1 cellular context compared by ENCODE assay signal in the genomic region with DNA sequence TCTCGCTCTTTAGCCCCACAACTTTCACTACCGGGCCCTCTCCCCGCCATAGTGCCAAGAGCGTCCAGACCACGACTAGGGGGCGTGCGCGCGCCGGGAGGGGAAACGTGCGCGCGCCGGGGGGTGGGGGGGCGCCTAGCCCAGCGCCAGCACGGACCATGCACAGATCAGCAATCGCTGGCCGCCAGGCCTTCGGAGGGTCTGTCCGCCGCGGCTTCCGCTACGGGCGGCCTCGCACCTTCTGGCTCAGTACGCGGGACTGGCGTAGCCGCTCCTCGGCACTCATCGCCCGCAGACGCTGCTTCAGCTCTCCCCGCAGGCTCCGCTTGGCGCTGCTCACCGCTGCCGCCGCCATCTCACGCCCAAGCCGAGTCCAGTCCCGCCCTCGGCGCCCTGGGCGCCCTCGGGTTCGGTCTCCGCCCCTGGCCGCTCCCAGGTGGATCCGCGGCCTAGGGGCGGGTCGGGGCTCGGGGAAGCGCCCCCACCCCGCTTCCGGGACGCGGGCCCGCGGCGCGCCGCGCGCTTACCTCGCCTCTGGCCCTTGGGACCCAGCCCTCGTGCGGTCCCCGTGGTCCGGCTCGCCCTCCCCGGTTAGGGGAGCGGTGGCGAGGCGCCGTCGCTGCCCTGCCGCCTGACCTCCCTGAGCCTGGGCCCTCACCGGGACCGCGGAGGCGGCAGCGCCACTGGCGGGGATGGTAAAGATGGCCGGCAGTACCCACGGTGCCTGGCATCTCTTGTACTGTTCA.
A peak's percentile ranks its signal among the peaks of the same experiment; 100 is the strongest.
TF ChIP-seq lines count a peak whose summit lies in the region.

A gene (minus strand): TSS at position 381 of the 746 bp plus-strand sequence. CDS start 26 bp downstream, at position 355.

TF ChIP-seq in K562, 482 proteins besides CTCF, POLR2A, EP300 and RAD21 (continued from another document and continues in another):
- TF ChIP-seq SMAD4 (CRISPR knock-in tag; conservative IDR thresholded peaks at IDR 0.05) (peak; percentile 87), RCOR1 (IDR thresholded peaks at IDR 0.05; ENCODE audit: borderline replicate concordance in 1 of 2, low read depth in 2 of 2, low read length in 2 of 2) (0 out of 4 replicates have a peak, but pooled peaks of 1 of the 2 experiments have one; percentile 2), SUPT5H (IDR thresholded peaks at IDR 0.05) (peak; percentile 97), GTF2A2 (tag; IDR thresholded peaks at IDR 0.05) (no peak), ZKSCAN3 (CRISPR knock-in tag; IDR thresholded peaks at IDR 0.05) (no peak), ZNF146 (CRISPR knock-in tag; IDR thresholded peaks at IDR 0.05; ENCODE audit: unreplicated experiment) (no peak), IRF2 (CRISPR knock-in tag; IDR thresholded peaks at IDR 0.05) (peak; percentile 86), KAT7 (CRISPR knock-in tag; IDR thresholded peaks at IDR 0.05; ENCODE audit: borderline replicate concordance) (peak; percentile 77; the same call in 1 of the 2 replicates), FOXM1 (IDR thresholded peaks at IDR 0.05; ENCODE audit: low read depth) (no peak), FOXM1 (CRISPR knock-in tag; IDR thresholded peaks at IDR 0.05; ENCODE audit: low read depth) (peak; percentile 82; the same call in 1 of the 2 replicates), ZBTB17 (CRISPR knock-in tag; IDR thresholded peaks at IDR 0.05) (peak; percentile 57; the same call in 1 of the 2 replicates), RB1 (IDR thresholded peaks at IDR 0.05; ENCODE audit: low read depth) (peak; percentile 83), RNF2 (IDR thresholded peaks at IDR 0.05) (0 out of 2 replicates have a peak, but pooled peaks have one; percentile 17), ZNF12 (CRISPR knock-in tag; IDR thresholded peaks at IDR 0.05) (peak; percentile 69), FUS (optimal IDR thresholded peaks at IDR 0.05; ENCODE audit: low read depth, low read length) (no peak), DACH1 (IDR thresholded peaks at IDR 0.05; ENCODE audit: partially characterized antibody) (no peak), NONO (IDR thresholded peaks at IDR 0.05; ENCODE audit: low read depth in 2 of 2, low read length in 1 of 2) (peak; percentile 86 to 90), TEAD4 (IDR thresholded peaks at IDR 0.05; ENCODE audit: low read length) (0 out of 2 replicates have a peak, but pooled peaks have one; percentile 27), TEAD4 (CRISPR knock-in tag; IDR thresholded peaks at IDR 0.05; ENCODE audit: borderline replicate concordance) (peak; percentile 90; the same call in 1 of the 2 replicates), ZBTB1 (CRISPR knock-in tag; IDR thresholded peaks at IDR 0.05; ENCODE audit: borderline replicate concordance, low read depth) (peak; percentile 86; the same call in 1 of the 2 replicates), HNRNPL (IDR thresholded peaks at IDR 0.05; ENCODE audit: low read depth, low read length) (peak; percentile 86), POLR2G (IDR thresholded peaks at IDR 0.05; ENCODE audit: low read depth, low read length) (peak; percentile 98), ZNF282 (CRISPR knock-in tag; IDR thresholded peaks at IDR 0.05) (peak; percentile 95), PHF21A (IDR thresholded peaks at IDR 0.05; ENCODE audit: borderline replicate concordance, low read depth) (no peak), CCNT2 (IDR thresholded peaks at IDR 0.05; ENCODE audit: borderline replicate concordance, extremely low read depth, insufficient read length, low read depth, low read length) (peak; percentile 90), ZNF589 (CRISPR knock-in tag; IDR thresholded peaks at IDR 0.05; ENCODE audit: low read depth) (no peak), POLR2H (tag; IDR thresholded peaks at IDR 0.05; ENCODE audit: low read depth) (peak; percentile 85), ZNF316 (IDR thresholded peaks at IDR 0.05) (0 out of 2 replicates have a peak, but pooled peaks have one; percentile 23), TARDBP (IDR thresholded peaks at IDR 0.05) (peak; percentile 31; the same call in 1 of the 2 replicates), PCBP1 (IDR thresholded peaks at IDR 0.05; ENCODE audit: low read depth, low read length, poor library complexity, severe bottlenecking) (no peak), TBL1XR1 (IDR thresholded peaks at IDR 0.05; ENCODE audit: low read length in 2 of 2) (peak in 1 of 2 experiments; percentile 27; a peak in 1 of 4 replicates), E2F3 (CRISPR knock-in tag; IDR thresholded peaks at IDR 0.05) (0 out of 2 replicates have a peak, but pooled peaks have one; percentile 80), CREB1 (IDR thresholded peaks at IDR 0.05) (no peak), CREB1 (CRISPR knock-in tag; IDR thresholded peaks at IDR 0.05) (peak; percentile 12; the same call in 1 of the 2 replicates)
- TF ChIP-seq, protein P1, sequence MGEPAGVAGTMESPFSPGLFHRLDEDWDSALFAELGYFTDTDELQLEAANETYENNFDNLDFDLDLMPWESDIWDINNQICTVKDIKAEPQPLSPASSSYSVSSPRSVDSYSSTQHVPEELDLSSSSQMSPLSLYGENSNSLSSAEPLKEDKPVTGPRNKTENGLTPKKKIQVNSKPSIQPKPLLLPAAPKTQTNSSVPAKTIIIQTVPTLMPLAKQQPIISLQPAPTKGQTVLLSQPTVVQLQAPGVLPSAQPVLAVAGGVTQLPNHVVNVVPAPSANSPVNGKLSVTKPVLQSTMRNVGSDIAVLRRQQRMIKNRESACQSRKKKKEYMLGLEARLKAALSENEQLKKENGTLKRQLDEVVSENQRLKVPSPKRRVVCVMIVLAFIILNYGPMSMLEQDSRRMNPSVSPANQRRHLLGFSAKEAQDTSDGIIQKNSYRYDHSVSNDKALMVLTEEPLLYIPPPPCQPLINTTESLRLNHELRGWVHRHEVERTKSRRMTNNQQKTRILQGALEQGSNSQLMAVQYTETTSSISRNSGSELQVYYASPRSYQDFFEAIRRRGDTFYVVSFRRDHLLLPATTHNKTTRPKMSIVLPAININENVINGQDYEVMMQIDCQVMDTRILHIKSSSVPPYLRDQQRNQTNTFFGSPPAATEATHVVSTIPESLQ (CRISPR knock-in tag; IDR thresholded peaks at IDR 0.05) = peak; percentile 76; the same call in 1 of the 2 replicates
- TF ChIP-seq, protein P2, sequence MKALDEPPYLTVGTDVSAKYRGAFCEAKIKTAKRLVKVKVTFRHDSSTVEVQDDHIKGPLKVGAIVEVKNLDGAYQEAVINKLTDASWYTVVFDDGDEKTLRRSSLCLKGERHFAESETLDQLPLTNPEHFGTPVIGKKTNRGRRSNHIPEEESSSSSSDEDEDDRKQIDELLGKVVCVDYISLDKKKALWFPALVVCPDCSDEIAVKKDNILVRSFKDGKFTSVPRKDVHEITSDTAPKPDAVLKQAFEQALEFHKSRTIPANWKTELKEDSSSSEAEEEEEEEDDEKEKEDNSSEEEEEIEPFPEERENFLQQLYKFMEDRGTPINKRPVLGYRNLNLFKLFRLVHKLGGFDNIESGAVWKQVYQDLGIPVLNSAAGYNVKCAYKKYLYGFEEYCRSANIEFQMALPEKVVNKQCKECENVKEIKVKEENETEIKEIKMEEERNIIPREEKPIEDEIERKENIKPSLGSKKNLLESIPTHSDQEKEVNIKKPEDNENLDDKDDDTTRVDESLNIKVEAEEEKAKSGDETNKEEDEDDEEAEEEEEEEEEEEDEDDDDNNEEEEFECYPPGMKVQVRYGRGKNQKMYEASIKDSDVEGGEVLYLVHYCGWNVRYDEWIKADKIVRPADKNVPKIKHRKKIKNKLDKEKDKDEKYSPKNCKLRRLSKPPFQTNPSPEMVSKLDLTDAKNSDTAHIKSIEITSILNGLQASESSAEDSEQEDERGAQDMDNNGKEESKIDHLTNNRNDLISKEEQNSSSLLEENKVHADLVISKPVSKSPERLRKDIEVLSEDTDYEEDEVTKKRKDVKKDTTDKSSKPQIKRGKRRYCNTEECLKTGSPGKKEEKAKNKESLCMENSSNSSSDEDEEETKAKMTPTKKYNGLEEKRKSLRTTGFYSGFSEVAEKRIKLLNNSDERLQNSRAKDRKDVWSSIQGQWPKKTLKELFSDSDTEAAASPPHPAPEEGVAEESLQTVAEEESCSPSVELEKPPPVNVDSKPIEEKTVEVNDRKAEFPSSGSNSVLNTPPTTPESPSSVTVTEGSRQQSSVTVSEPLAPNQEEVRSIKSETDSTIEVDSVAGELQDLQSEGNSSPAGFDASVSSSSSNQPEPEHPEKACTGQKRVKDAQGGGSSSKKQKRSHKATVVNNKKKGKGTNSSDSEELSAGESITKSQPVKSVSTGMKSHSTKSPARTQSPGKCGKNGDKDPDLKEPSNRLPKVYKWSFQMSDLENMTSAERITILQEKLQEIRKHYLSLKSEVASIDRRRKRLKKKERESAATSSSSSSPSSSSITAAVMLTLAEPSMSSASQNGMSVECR (CRISPR knock-in tag; IDR thresholded peaks at IDR 0.05) = peak; percentile 76
- TF ChIP-seq, protein P3, sequence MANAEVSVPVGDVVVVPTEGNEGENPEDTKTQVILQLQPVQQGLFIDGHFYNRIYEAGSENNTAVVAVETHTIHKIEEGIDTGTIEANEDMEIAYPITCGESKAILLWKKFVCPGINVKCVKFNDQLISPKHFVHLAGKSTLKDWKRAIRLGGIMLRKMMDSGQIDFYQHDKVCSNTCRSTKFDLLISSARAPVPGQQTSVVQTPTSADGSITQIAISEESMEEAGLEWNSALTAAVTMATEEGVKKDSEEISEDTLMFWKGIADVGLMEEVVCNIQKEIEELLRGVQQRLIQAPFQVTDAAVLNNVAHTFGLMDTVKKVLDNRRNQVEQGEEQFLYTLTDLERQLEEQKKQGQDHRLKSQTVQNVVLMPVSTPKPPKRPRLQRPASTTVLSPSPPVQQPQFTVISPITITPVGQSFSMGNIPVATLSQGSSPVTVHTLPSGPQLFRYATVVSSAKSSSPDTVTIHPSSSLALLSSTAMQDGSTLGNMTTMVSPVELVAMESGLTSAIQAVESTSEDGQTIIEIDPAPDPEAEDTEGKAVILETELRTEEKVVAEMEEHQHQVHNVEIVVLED (CRISPR knock-in tag; IDR thresholded peaks at IDR 0.05) = peak; percentile 81
- TF ChIP-seq, protein P4, sequence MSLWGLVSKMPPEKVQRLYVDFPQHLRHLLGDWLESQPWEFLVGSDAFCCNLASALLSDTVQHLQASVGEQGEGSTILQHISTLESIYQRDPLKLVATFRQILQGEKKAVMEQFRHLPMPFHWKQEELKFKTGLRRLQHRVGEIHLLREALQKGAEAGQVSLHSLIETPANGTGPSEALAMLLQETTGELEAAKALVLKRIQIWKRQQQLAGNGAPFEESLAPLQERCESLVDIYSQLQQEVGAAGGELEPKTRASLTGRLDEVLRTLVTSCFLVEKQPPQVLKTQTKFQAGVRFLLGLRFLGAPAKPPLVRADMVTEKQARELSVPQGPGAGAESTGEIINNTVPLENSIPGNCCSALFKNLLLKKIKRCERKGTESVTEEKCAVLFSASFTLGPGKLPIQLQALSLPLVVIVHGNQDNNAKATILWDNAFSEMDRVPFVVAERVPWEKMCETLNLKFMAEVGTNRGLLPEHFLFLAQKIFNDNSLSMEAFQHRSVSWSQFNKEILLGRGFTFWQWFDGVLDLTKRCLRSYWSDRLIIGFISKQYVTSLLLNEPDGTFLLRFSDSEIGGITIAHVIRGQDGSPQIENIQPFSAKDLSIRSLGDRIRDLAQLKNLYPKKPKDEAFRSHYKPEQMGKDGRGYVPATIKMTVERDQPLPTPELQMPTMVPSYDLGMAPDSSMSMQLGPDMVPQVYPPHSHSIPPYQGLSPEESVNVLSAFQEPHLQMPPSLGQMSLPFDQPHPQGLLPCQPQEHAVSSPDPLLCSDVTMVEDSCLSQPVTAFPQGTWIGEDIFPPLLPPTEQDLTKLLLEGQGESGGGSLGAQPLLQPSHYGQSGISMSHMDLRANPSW (CRISPR knock-in tag; IDR thresholded peaks at IDR 0.05) = no peak
- TF ChIP-seq, protein P5, sequence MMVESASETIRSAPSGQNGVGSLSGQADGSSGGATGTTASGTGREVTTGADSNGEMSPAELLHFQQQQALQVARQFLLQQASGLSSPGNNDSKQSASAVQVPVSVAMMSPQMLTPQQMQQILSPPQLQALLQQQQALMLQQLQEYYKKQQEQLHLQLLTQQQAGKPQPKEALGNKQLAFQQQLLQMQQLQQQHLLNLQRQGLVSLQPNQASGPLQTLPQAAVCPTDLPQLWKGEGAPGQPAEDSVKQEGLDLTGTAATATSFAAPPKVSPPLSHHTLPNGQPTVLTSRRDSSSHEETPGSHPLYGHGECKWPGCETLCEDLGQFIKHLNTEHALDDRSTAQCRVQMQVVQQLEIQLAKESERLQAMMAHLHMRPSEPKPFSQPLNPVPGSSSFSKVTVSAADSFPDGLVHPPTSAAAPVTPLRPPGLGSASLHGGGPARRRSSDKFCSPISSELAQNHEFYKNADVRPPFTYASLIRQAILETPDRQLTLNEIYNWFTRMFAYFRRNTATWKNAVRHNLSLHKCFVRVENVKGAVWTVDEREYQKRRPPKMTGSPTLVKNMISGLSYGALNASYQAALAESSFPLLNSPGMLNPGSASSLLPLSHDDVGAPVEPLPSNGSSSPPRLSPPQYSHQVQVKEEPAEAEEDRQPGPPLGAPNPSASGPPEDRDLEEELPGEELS (CRISPR knock-in tag; IDR thresholded peaks at IDR 0.05; ENCODE audit: borderline replicate concordance) = peak; percentile 67; the same call in 1 of the 2 replicates
- TF ChIP-seq, protein P6, sequence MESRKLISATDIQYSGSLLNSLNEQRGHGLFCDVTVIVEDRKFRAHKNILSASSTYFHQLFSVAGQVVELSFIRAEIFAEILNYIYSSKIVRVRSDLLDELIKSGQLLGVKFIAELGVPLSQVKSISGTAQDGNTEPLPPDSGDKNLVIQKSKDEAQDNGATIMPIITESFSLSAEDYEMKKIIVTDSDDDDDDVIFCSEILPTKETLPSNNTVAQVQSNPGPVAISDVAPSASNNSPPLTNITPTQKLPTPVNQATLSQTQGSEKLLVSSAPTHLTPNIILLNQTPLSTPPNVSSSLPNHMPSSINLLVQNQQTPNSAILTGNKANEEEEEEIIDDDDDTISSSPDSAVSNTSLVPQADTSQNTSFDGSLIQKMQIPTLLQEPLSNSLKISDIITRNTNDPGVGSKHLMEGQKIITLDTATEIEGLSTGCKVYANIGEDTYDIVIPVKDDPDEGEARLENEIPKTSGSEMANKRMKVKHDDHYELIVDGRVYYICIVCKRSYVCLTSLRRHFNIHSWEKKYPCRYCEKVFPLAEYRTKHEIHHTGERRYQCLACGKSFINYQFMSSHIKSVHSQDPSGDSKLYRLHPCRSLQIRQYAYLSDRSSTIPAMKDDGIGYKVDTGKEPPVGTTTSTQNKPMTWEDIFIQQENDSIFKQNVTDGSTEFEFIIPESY (CRISPR knock-in tag; IDR thresholded peaks at IDR 0.05) = peak; percentile 64; the same call in 1 of the 2 replicates
- TF ChIP-seq, protein P7, sequence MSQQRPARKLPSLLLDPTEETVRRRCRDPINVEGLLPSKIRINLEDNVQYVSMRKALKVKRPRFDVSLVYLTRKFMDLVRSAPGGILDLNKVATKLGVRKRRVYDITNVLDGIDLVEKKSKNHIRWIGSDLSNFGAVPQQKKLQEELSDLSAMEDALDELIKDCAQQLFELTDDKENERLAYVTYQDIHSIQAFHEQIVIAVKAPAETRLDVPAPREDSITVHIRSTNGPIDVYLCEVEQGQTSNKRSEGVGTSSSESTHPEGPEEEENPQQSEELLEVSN (IDR thresholded peaks at IDR 0.05; ENCODE audit: borderline replicate concordance in 1 of 2, extremely low read depth in 1 of 2, insufficient read depth in 1 of 2, insufficient read length in 1 of 2, low read depth in 1 of 2, low read length in 1 of 2, poor library complexity in 1 of 2, severe bottlenecking in 1 of 2) = peak; percentile 46 to 95
- TF ChIP-seq, protein P8, sequence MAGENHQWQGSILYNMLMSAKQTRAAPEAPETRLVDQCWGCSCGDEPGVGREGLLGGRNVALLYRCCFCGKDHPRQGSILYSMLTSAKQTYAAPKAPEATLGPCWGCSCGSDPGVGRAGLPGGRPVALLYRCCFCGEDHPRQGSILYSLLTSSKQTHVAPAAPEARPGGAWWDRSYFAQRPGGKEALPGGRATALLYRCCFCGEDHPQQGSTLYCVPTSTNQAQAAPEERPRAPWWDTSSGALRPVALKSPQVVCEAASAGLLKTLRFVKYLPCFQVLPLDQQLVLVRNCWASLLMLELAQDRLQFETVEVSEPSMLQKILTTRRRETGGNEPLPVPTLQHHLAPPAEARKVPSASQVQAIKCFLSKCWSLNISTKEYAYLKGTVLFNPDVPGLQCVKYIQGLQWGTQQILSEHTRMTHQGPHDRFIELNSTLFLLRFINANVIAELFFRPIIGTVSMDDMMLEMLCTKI (IDR thresholded peaks at IDR 0.05; ENCODE audit: partially characterized antibody) = no peak
